Comparison of ENCODE assay signal across 8 cellular contexts in the genomic region with DNA sequence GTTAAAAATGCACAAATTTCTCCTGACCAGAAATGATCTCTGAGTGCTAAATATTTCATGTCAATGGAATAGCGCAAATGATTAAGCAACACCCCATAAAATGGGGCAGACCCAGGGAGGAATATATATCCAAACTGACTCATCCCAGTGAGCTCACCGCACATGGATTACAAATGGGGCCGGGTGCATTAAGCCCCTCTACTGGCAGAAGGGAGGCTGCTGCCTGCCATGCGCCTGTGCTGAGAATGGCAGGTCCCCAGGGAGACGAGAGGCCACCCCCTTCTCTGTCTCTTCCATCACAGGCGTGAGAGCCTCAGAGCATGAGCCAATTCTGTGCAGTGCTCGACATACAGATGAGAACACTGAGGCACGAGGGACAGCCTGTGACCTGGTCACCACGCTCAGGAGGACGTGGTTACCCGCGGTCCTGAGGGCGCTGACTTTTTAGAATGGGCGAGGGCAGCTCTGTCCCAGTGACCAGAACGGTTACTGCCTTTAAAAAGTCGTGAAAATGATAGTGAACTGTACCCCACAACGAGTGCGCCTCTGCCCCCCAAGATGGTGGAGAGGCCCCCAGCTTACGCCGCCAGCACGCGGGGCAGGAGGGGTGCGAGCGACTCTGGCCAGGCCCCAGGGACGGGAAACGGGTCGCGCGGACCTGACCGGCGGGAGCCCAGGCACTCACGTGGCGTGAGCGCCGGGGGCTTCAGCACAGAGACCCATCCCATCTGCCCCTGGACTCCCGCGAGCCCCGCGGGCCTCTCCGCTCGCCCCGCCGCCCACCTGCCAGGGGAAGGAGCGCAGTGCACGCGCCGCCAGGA.
DNase-seq lines count a peak whose midpoint lies in the region; ATAC-seq, FAIRE-seq and TF ChIP-seq lines count a peak whose summit lies in the region.
"Not testable (repeated sequence)": the region's sequence is repeated elsewhere in the genome, so short reads cannot be mapped to it uniquely, and the experiment has no call there.

No MANE protein-coding gene starts in this region.

- H3K9me3 Mint-ChIP-seq in Caco-2 (ENCODE audit: unreplicated experiment); T-helper 2 cell treated with Interferon-gamma antibody and Interleukin-4, amounts not matched to agents 5 μg/mL and 100 μg/mL, for 36 hours; naive thymus-derived CD4-positive, alpha-beta T cell: not testable (repeated sequence)
- H3K9me3 Mint-ChIP-seq in glutamatergic neuron (ENCODE audit: unreplicated experiment) = peaks cover 10% of the 10 kb centered on the region

- POLR2A ChIA-PET in Caco-2 (lab: Charles Lee); HCT116 (lab: Charles Lee); K562 (lab: Yijun Ruan, JAX); naive thymus-derived CD4-positive, alpha-beta T cell (lab: Charles Lee): not testable (repeated sequence)

- DNase-seq in Caco-2 (peak in 1 of 2 experiments; percentile 45), K562 (ENCODE audit: extremely low read depth in 1 of 4, low spot score in 3 of 4) (peak in 1 of 4 experiments; percentile 31), glutamatergic neuron (peak; percentile 54)
- not testable (repeated sequence) for DNase-seq in HCT116 (ENCODE audit: low read depth, low spot score); MM.1S; T-helper 2 cell treated with Interferon-gamma antibody and Interleukin-4, amounts not matched to agents 5 μg/mL and 100 μg/mL, for 36 hours (ENCODE audit: low spot score)
- DNase-seq in naive thymus-derived CD4-positive, alpha-beta T cell = peak in 3 of 9 donors; percentile 12 to 25 (median 14)
- peak; percentile 29 for DNase-seq in stimulated activated naive CD8-positive, alpha-beta T cell treated with anti-CD3 and anti-CD28 coated beads, Interleukin-15, Interleukin-2, amounts not matched to agents 100 U/mL and 50 U/mL, for 24 hours

- FAIRE-seq in K562 (lab: Jason Lieb, UNC) = not testable (repeated sequence)

- H3K27me3 ChIP-seq in Caco-2 (replicated peaks; ENCODE audit: control insufficient read depth, insufficient read depth, low read length); HCT116 (ENCODE audit: insufficient read depth, low read length); MM.1S (replicated peaks; ENCODE audit: insufficient read depth, low read length); K562 (ENCODE audit: control insufficient read depth in 2 of 2, insufficient read depth in 2 of 2, low read length in 2 of 2); naive thymus-derived CD4-positive, alpha-beta T cell (ENCODE audit: control insufficient read depth in 2 of 2, insufficient read depth in 2 of 2, low read length in 2 of 2): not testable (repeated sequence)

- peak; percentile 33 for ATAC-seq in HCT116
- peak; percentile 12; the same call in 2 of the 3 replicates for ATAC-seq in K562
- not testable (repeated sequence) for ATAC-seq in naive thymus-derived CD4-positive, alpha-beta T cell; stimulated activated naive CD8-positive, alpha-beta T cell treated with anti-CD3 and anti-CD28 coated beads, Interleukin-15, Interleukin-2, amounts not matched to agents 100 U/mL and 50 U/mL, for 24 hours

- RAD21 ChIA-PET in HCT116 (lab: Charles Lee; ENCODE audit: low non-redundant PET in 1 of 2, low total read pairs in 2 of 2, uncharacterized antibody in 2 of 2, unreplicated experiment in 2 of 2) = not testable (repeated sequence)

- TF ChIP-seq RAD21 in HCT116 (IDR thresholded peaks at IDR 0.05; ENCODE audit: low read depth); K562 (CRISPR knock-in tag; conservative IDR thresholded peaks at IDR 0.05 in 1 of 2, IDR thresholded peaks at IDR 0.05 in 1 of 2): not testable (repeated sequence)

- not testable (repeated sequence) for H4K20me1 ChIP-seq in HCT116 (ENCODE audit: insufficient read depth); MM.1S (ENCODE audit: insufficient read depth, low read length); K562 (replicated peaks; ENCODE audit: control insufficient read depth, insufficient read depth, low read length)

- H3K4me1 Mint-ChIP-seq in Caco-2 (ENCODE audit: low read depth, unreplicated experiment) (peaks cover 16% of the 10 kb centered on the region), glutamatergic neuron (ENCODE audit: low read depth, unreplicated experiment) (peaks cover 13% of the 10 kb centered on the region)
- H3K4me1 Mint-ChIP-seq in T-helper 2 cell treated with Interferon-gamma antibody and Interleukin-4, amounts not matched to agents 5 μg/mL and 100 μg/mL, for 36 hours (ENCODE audit: low read depth) = peaks cover 12% of the 10 kb centered on the region
- H3K4me1 Mint-ChIP-seq in naive thymus-derived CD4-positive, alpha-beta T cell = peaks cover 3 to 22% (median 12%) of the 10 kb centered on the region in 7 donors

- BruUV-seq in Caco-2 (replicated peaks; lab: Mats Ljungman, UMichigan) (TSS peak; percentile 54), HCT116 (replicated peaks; lab: Mats Ljungman, UMichigan) (TSS peak; percentile 61), K562 (replicated peaks; lab: Mats Ljungman, UMichigan) (TSS peak; percentile 71)

- not testable (repeated sequence) for H3K27me3 Mint-ChIP-seq in Caco-2 (ENCODE audit: insufficient read depth, unreplicated experiment); glutamatergic neuron (ENCODE audit: unreplicated experiment)
- peaks cover 19% of the 10 kb centered on the region for H3K27me3 Mint-ChIP-seq in T-helper 2 cell treated with Interferon-gamma antibody and Interleukin-4, amounts not matched to agents 5 μg/mL and 100 μg/mL, for 36 hours (ENCODE audit: low read depth)
- peaks cover 0 to 16% (median 0%) of the 10 kb centered on the region in 5 donors for H3K27me3 Mint-ChIP-seq in naive thymus-derived CD4-positive, alpha-beta T cell

- H2AFZ ChIP-seq in HCT116 (ENCODE audit: low read depth, low read length, poor library complexity, severe bottlenecking) = not testable (repeated sequence)
- peak overlapping the region; percentile 28; the same call in 1 of the 2 replicates for H2AFZ ChIP-seq in MM.1S (ENCODE audit: low read length)
- H2AFZ ChIP-seq in K562 (ENCODE audit: low read depth, low read length) = peak overlapping the region; percentile 87

- TF ChIP-seq CTCF in Caco-2 (IDR thresholded peaks at IDR 0.05; ENCODE audit: insufficient read depth in 1 of 2, low read depth in 1 of 2, low read length in 1 of 2, severe bottlenecking in 1 of 2, unreplicated experiment in 1 of 2); HCT116 (IDR thresholded peaks at IDR 0.05 in 2 of 3, conservative IDR thresholded peaks at IDR 0.05 in 1 of 3; ENCODE audit: borderline replicate concordance in 1 of 3, insufficient read depth in 1 of 3, low read depth in 2 of 3, low read length in 2 of 3); MM.1S (IDR thresholded peaks at IDR 0.05; ENCODE audit: low read length); glutamatergic neuron (IDR thresholded peaks at IDR 0.05; ENCODE audit: partially characterized antibody, unreplicated experiment): not testable (repeated sequence)
- 0 out of 6 replicates have a peak, but pooled peaks of 1 of the 3 experiments have one; percentile 18 for TF ChIP-seq CTCF in K562 (IDR thresholded peaks at IDR 0.05 in 2 of 3, conservative IDR thresholded peaks at IDR 0.05 in 1 of 3; ENCODE audit: insufficient read depth in 2 of 3, low read depth in 1 of 3, low read length in 3 of 3)

- H3K27ac ChIP-seq in HCT116 (ENCODE audit: low read depth, low read length) = peak overlapping the region; percentile 66
- H3K27ac ChIP-seq in MM.1S (ENCODE audit: low read length) = peak overlapping the region; percentile 88
- H3K27ac ChIP-seq in K562 (ENCODE audit: extremely low read depth, low read depth, low read length) = peak overlapping the region; percentile 83
- H3K27ac ChIP-seq in naive thymus-derived CD4-positive, alpha-beta T cell (ENCODE audit: low read depth, low read length) = peak overlapping the region; percentile 91

- H3K36me3 ChIP-seq in Caco-2 (ENCODE audit: control insufficient read depth, insufficient read depth, low read length); HCT116 (ENCODE audit: control insufficient read depth in 1 of 2, insufficient read depth in 2 of 2, low read length in 2 of 2); MM.1S (replicated peaks; ENCODE audit: insufficient read depth, low read length); K562 (ENCODE audit: control insufficient read depth, insufficient read depth, low read length); naive thymus-derived CD4-positive, alpha-beta T cell (ENCODE audit: control insufficient read depth in 2 of 3, insufficient read depth in 3 of 3, low read length in 3 of 3): not testable (repeated sequence)

- intact Hi-C loops in Caco-2 (cut with micrococcal nuclease; ENCODE audit: unreplicated experiment) = loop anchor here (1.0 kb wide), 2 partner anchors 175 to 296 kb away; a partner anchor contains a TSS
- intact Hi-C loops in HCT116 (cut with micrococcal nuclease) = loop anchor here (10.0 kb wide), 1 partner anchor 160 kb away; no protein-coding TSS in a partner anchor
- intact Hi-C loops in K562 (cut with micrococcal nuclease) = loop anchor here (10.0 kb wide), 1 partner anchor 160 kb away; no protein-coding TSS in a partner anchor
- intact Hi-C loops in naive thymus-derived CD4-positive, alpha-beta T cell (cut with micrococcal nuclease) = loop anchor here in 1 of 2 donors (1.0 to 10.0 kb wide), 9 partner anchors 174 to 1337 kb away; a partner anchor contains a TSS

- in situ Hi-C loops in K562 (cut with MboI) = not testable (repeated sequence)

- H3K9me1 ChIP-seq in K562 (ENCODE audit: control insufficient read depth, insufficient read depth, low read length) = not testable (repeated sequence)

- CTCF ChIA-PET in Caco-2 (lab: Charles Lee) = interaction anchor here (0.6 to 0.7 kb wide), 3 partner anchors 149 to 431 kb away, joined by 3 to 4 read pairs (median 4); no protein-coding TSS in a partner anchor
- CTCF ChIA-PET in HCT116 (lab: Charles Lee); K562 (lab: Yijun Ruan, JAX; ENCODE audit: low intra/inter-chr PET ratio); naive thymus-derived CD4-positive, alpha-beta T cell (lab: Charles Lee): not testable (repeated sequence)

- H3K9me2 ChIP-seq in HCT116 (ENCODE audit: insufficient read depth); MM.1S (replicated peaks; ENCODE audit: insufficient read depth, low read length): not testable (repeated sequence)

- H3K79me2 ChIP-seq in HCT116 (ENCODE audit: insufficient read depth, low read length); MM.1S (ENCODE audit: low read length); K562 (ENCODE audit: control insufficient read depth, insufficient read depth, low read length): not testable (repeated sequence)

- not testable (repeated sequence) for H3K9me3 ChIP-seq in Caco-2; HCT116 (ENCODE audit: control insufficient read depth in 1 of 2, insufficient read depth in 1 of 2, low read depth in 1 of 2, low read length in 2 of 2); MM.1S (replicated peaks; ENCODE audit: insufficient read depth, low read length); K562 (replicated peaks; ENCODE audit: control insufficient read depth, insufficient read depth, low read depth, low read length); naive thymus-derived CD4-positive, alpha-beta T cell (ENCODE audit: control insufficient read depth in 2 of 3, low read length in 3 of 3)

- not testable (repeated sequence) for H3K4me1 ChIP-seq in Caco-2; naive thymus-derived CD4-positive, alpha-beta T cell (ENCODE audit: control insufficient read depth in 2 of 2, insufficient read depth in 2 of 2, low read length in 2 of 2)
- H3K4me1 ChIP-seq in HCT116 (ENCODE audit: control insufficient read depth in 1 of 2, insufficient read depth in 2 of 2, low read length in 2 of 2) (peaks cover 15 to 28% of the 10 kb centered on the region in 2 experiments), MM.1S (ENCODE audit: low read length) (peaks cover 22% of the 10 kb centered on the region), K562 (replicated peaks in 1 of 2; ENCODE audit: control insufficient read depth in 2 of 2, insufficient read depth in 2 of 2, low read length in 2 of 2) (peaks cover 4 to 13% of the 10 kb centered on the region in 2 experiments; a peak in 2 of 5 replicates)

- peaks cover 16% of the 10 kb centered on the region for H3K36me3 Mint-ChIP-seq in Caco-2 (ENCODE audit: insufficient read depth, unreplicated experiment)
- not testable (repeated sequence) for H3K36me3 Mint-ChIP-seq in T-helper 2 cell treated with Interferon-gamma antibody and Interleukin-4, amounts not matched to agents 5 μg/mL and 100 μg/mL, for 36 hours (ENCODE audit: low read depth); glutamatergic neuron (ENCODE audit: unreplicated experiment); naive thymus-derived CD4-positive, alpha-beta T cell

- not testable (repeated sequence) for TF ChIP-seq POLR2A in HCT116 (IDR thresholded peaks at IDR 0.05; ENCODE audit: borderline replicate concordance, extremely low read depth, insufficient read depth, insufficient read length)
- peak; percentile 56 for TF ChIP-seq POLR2A in K562 (conservative IDR thresholded peaks at IDR 0.05)

- H3K27ac Mint-ChIP-seq in Caco-2 (ENCODE audit: unreplicated experiment) (peak overlapping the region; percentile 98), glutamatergic neuron (ENCODE audit: unreplicated experiment) (peak overlapping the region; percentile 95)
- peak overlapping the region; percentile 100 for H3K27ac Mint-ChIP-seq in T-helper 2 cell treated with Interferon-gamma antibody and Interleukin-4, amounts not matched to agents 5 μg/mL and 100 μg/mL, for 36 hours
- peak overlapping the region; percentile 52 to 99 (median 88) for H3K27ac Mint-ChIP-seq in naive thymus-derived CD4-positive, alpha-beta T cell

- H3K4me3 ChIP-seq in Caco-2 (ENCODE audit: low read depth, low read length) (peak overlapping the region; percentile 99), HCT116 (replicated peaks in 1 of 2; ENCODE audit: low read depth in 1 of 2, low read length in 2 of 2) (peak overlapping the region; percentile 70 to 85), MM.1S (ENCODE audit: low read length) (peak overlapping the region; percentile 71), K562 (peak overlapping the region; percentile 72)
- H3K4me3 ChIP-seq in naive thymus-derived CD4-positive, alpha-beta T cell (ENCODE audit: low read length) = peak overlapping the region; percentile 65

- TF ChIP-seq EP300 in K562 (IDR thresholded peaks at IDR 0.05; ENCODE audit: low read length) = not testable (repeated sequence)

- peak overlapping the region; percentile 97 for H3K9ac ChIP-seq in HCT116 (ENCODE audit: low read length)
- H3K9ac ChIP-seq in MM.1S (ENCODE audit: low read length) = peak overlapping the region; percentile 87
- H3K9ac ChIP-seq in K562 (ENCODE audit: insufficient read depth in 1 of 2, low read depth in 2 of 2, low read length in 2 of 2) = peak overlapping the region; percentile 80 to 96

- H3K4me2 ChIP-seq in HCT116 (ENCODE audit: low read length) = peak overlapping the region; percentile 85
- H3K4me2 ChIP-seq in MM.1S (ENCODE audit: low read depth, low read length) = peak overlapping the region; percentile 74; the same call in 1 of the 2 replicates
- H3K4me2 ChIP-seq in K562 (ENCODE audit: insufficient read depth, low read length) = peak overlapping the region; percentile 74

- H3F3A ChIP-seq in MM.1S (ENCODE audit: insufficient read depth, low read length) = peaks cover 21% of the 10 kb centered on the region

- 2% methylated on average over 22 of the region's 47 CpGs for WGBS in K562 (ENCODE audit: insufficient coverage, low coverage, missing lambda C conversion rate)

- peak overlapping the region; percentile 86 for H3K4me3 Mint-ChIP-seq in Caco-2 (ENCODE audit: unreplicated experiment)
- H3K4me3 Mint-ChIP-seq in T-helper 2 cell treated with Interferon-gamma antibody and Interleukin-4, amounts not matched to agents 5 μg/mL and 100 μg/mL, for 36 hours = peak overlapping the region; percentile 89
- H3K4me3 Mint-ChIP-seq in glutamatergic neuron (ENCODE audit: unreplicated experiment) = peak overlapping the region; percentile 94
- H3K4me3 Mint-ChIP-seq in naive thymus-derived CD4-positive, alpha-beta T cell = peak overlapping the region; percentile 82 to 98 (median 93)
